ENCODE assay signal across 8 cellular contexts in the genomic region with DNA sequence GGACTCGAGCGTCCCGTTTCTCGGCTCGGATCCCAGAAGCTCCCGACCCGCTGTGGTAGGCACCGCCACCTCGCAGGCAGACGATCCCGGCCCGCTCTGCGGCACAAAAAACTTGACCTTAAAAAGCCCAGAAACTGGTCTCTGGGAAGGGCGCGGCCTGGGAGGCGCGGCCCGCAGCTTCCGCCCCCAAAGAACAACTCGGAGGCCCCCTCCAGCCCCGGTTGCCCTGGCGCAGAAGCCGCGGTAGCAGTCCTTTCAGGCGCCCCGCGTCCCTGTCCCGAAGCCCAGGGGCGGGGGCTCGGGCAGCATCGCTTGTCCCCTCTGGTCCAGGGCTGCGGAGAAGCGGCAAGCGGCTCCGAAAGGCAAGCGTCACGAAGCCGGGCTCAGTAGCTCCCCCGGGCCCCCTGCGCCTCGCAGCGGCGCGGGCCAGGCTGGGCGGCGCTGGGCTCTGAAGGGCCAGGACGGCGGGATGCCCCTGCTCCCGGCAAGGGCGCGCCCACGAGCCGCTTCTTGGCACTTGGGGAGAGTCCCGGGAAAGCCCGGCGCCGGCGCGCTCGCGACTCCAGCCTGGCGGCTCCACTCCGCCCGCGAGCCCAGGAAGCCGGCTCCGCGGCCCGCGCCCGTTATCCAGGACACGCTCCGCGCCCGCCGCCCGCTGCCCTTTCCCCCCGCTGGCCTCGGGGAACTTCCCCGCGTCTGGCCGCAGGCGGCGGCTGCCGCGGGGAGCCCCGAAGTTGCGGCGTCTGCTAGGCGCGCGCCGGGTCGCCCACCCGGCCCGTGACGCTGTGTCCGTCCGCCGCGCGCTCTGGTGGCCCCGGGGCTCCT. TPM values are rescaled to one million over a fixed set of nuclear protein-coding genes. Genes with fewer than 3 reads are reported as not detected.
A peak's percentile ranks its signal among the peaks of the same experiment; 100 is the strongest.
DNase-seq lines count a peak whose midpoint lies in the region; ATAC-seq, FAIRE-seq and TF ChIP-seq lines count a peak whose summit lies in the region.

A gene with protein sequence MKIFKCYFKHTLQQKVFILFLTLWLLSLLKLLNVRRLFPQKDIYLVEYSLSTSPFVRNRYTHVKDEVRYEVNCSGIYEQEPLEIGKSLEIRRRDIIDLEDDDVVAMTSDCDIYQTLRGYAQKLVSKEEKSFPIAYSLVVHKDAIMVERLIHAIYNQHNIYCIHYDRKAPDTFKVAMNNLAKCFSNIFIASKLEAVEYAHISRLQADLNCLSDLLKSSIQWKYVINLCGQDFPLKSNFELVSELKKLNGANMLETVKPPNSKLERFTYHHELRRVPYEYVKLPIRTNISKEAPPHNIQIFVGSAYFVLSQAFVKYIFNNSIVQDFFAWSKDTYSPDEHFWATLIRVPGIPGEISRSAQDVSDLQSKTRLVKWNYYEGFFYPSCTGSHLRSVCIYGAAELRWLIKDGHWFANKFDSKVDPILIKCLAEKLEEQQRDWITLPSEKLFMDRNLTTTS (minus strand): TSS at position 98 of the 825 bp plus-strand sequence. CDS start 22,521 bp downstream, outside the sequence.

- TF ChIP-seq CTCF in HFFc6 (IDR thresholded peaks at IDR 0.05) (no peak), WERI-Rb-1 (IDR thresholded peaks at IDR 0.05; ENCODE audit: low read depth, low read length) (0 out of 2 replicates have a peak, but pooled peaks have one; percentile 0), HepG2 (CRISPR knock-in tag; IDR thresholded peaks at IDR 0.05) (no peak)

- in situ Hi-C loops in HepG2 (cut with HindIII; ENCODE audit: extremely low pct_ligation_motif_present, low pct_unique_long_range_greater_than_20kb), result loop anchor here (10.0 kb wide), 1 partner anchor 212 kb away; no protein-coding TSS in a partner anchor

- ATAC-seq in HepG2 (peak; percentile 55), HG03378 (IDR thresholded peaks at IDR 0.05; ENCODE audit: unreplicated experiment) (no peak), HG03097 (IDR thresholded peaks at IDR 0.05; ENCODE audit: low FRiP score, unreplicated experiment) (no peak)

- H3K9ac ChIP-seq in BLaER1 (peak within 1 kb of the TSS; percentile 58), HepG2 (ENCODE audit: insufficient read depth, low read depth, low read length) (peak within 1 kb of the TSS; percentile 28; the same call in 1 of the 2 replicates)

- TF ChIP-seq EP300 in HepG2 (IDR thresholded peaks at IDR 0.05; ENCODE audit: low read depth in 2 of 2, low read length in 2 of 2) (no peak), HepG2 (CRISPR knock-in tag; IDR thresholded peaks at IDR 0.05; ENCODE audit: borderline replicate concordance) (no peak)

- 8% methylated on average over 19 of the region's 103 CpGs for WGBS in HepG2 (ENCODE audit: low lambda C conversion rate)

- H3K27me3 ChIP-seq in BLaER1 (peaks cover 44% of the 10 kb centered on the region), WERI-Rb-1 (ENCODE audit: insufficient read depth, low read depth, severe bottlenecking) (peaks cover 10% of the 10 kb centered on the region), HepG2 (ENCODE audit: control insufficient read depth in 1 of 2, insufficient read depth in 2 of 2, low read length in 2 of 2) (peaks cover 19 to 53% of the 10 kb centered on the region in 2 experiments)

- BruUV-seq in HepG2 (replicated peaks; lab: Mats Ljungman, UMichigan), result no TSS peak

- H3K27ac Mint-ChIP-seq in HFFc6, result peak within 1 kb of the TSS; percentile 85
- H3K27ac Mint-ChIP-seq in dendritic cell treated with granulocyte-macrophage colony-stimulating factor and Interleukin-4, amounts not matched to agents 40 ng/mL and 50 ng/mL, for 4 days, result peak within 1 kb of the TSS; percentile 3

- no peaks in the 10 kb centered on the region for H3K27me3 Mint-ChIP-seq in HFFc6 (ENCODE audit: insufficient read depth)
- H3K27me3 Mint-ChIP-seq in dendritic cell treated with granulocyte-macrophage colony-stimulating factor and Interleukin-4, amounts not matched to agents 40 ng/mL and 50 ng/mL, for 4 days, result peaks cover 70% of the 10 kb centered on the region

- peaks cover 86% of the 10 kb centered on the region for H3K4me1 Mint-ChIP-seq in HFFc6 (ENCODE audit: low read depth)
- H3K4me1 Mint-ChIP-seq in dendritic cell treated with granulocyte-macrophage colony-stimulating factor and Interleukin-4, amounts not matched to agents 40 ng/mL and 50 ng/mL, for 4 days (ENCODE audit: low read depth), result peaks cover 10% of the 10 kb centered on the region

- H3K4me3 ChIP-seq in BLaER1, result peak within 1 kb of the TSS; percentile 85
- H3K4me3 ChIP-seq in WERI-Rb-1 (ENCODE audit: low read depth, low read length), result peak within 1 kb of the TSS; percentile 69
- H3K4me3 ChIP-seq in HepG2 (replicated peaks in 1 of 3; ENCODE audit: insufficient read depth in 1 of 3, low read depth in 2 of 3, low read length in 3 of 3), result peak within 1 kb of the TSS; percentile 54 to 75 (median 68)

- POLR2A ChIA-PET in HepG2 (lab: Yijun Ruan, JAX), result interaction anchor here (1.3 kb wide), 1 partner anchor 184 kb away, joined by 3 read pairs; the partner anchor contains the start of gene ANKRD31

- CTCF ChIA-PET in HepG2 (lab: Yijun Ruan, JAX; ENCODE audit: low intra/inter-chr PET ratio, low total read pairs), result interaction anchor here (1.5 kb wide), 1 partner anchor 213 kb away, joined by 3 read pairs; no protein-coding TSS in a partner anchor

- H2AFZ ChIP-seq in HepG2 (ENCODE audit: low read length), result no peak within 1 kb of the TSS

- H3K27ac ChIP-seq in BLaER1, result no peak within 1 kb of the TSS
- no peak within 1 kb of the TSS for H3K27ac ChIP-seq in WERI-Rb-1
- H3K27ac ChIP-seq in HepG2 (ENCODE audit: extremely low read length, insufficient read depth, low read length), result no peak within 1 kb of the TSS

- no peak for FAIRE-seq in HepG2 (lab: Jason Lieb, UNC)

- H3K4me2 ChIP-seq in BLaER1, result peak within 1 kb of the TSS; percentile 99
- H3K4me2 ChIP-seq in HepG2 (ENCODE audit: low read depth, low read length), result peak within 1 kb of the TSS; percentile 83

- intact Hi-C loops in dendritic cell treated with granulocyte-macrophage colony-stimulating factor and Interleukin-4, amounts not matched to agents 40 ng/mL and 50 ng/mL, for 4 days (cut with micrococcal nuclease), result no loop called here
- intact Hi-C loops in HepG2 (cut with micrococcal nuclease; ENCODE audit: unreplicated experiment), result loop anchor here (1.0 to 10.0 kb wide), 4 partner anchors 105 to 284 kb away; partner anchors contain the start of genes ANKRD31 and HMGCR

- no peaks in the 10 kb centered on the region for H3K9me3 Mint-ChIP-seq in HFFc6
- no peaks in the 10 kb centered on the region for H3K9me3 Mint-ChIP-seq in dendritic cell treated with granulocyte-macrophage colony-stimulating factor and Interleukin-4, amounts not matched to agents 40 ng/mL and 50 ng/mL, for 4 days

- H3K4me1 ChIP-seq in BLaER1 (peaks cover 11% of the 10 kb centered on the region), HepG2 (ENCODE audit: insufficient read depth, low read length) (peaks cover 27% of the 10 kb centered on the region)

- no peaks in the 10 kb centered on the region for H3K36me3 ChIP-seq in BLaER1
- H3K36me3 ChIP-seq in WERI-Rb-1, result no peaks in the 10 kb centered on the region
- no peaks in the 10 kb centered on the region for H3K36me3 ChIP-seq in HepG2 (replicated peaks in 1 of 2; ENCODE audit: control insufficient read depth in 1 of 2, insufficient read depth in 2 of 2, low read length in 2 of 2)

- peak within 1 kb of the TSS; percentile 96 for H3K4me3 Mint-ChIP-seq in HFFc6
- H3K4me3 Mint-ChIP-seq in dendritic cell treated with granulocyte-macrophage colony-stimulating factor and Interleukin-4, amounts not matched to agents 40 ng/mL and 50 ng/mL, for 4 days, result peak within 1 kb of the TSS; percentile 85

- TF ChIP-seq RAD21 in HepG2 (CRISPR knock-in tag; IDR thresholded peaks at IDR 0.05), result no peak

- H3K79me2 ChIP-seq in HepG2 (ENCODE audit: insufficient read depth, low read length), result no peaks in the 10 kb centered on the region

- H3K36me3 Mint-ChIP-seq in HFFc6 (ENCODE audit: low read depth), result no peaks in the 10 kb centered on the region
- H3K36me3 Mint-ChIP-seq in dendritic cell treated with granulocyte-macrophage colony-stimulating factor and Interleukin-4, amounts not matched to agents 40 ng/mL and 50 ng/mL, for 4 days (ENCODE audit: low read depth), result no peaks in the 10 kb centered on the region

- no peaks in the 10 kb centered on the region for H3K9me3 ChIP-seq in BLaER1
- H3K9me3 ChIP-seq in WERI-Rb-1 (ENCODE audit: severe bottlenecking), result no peaks in the 10 kb centered on the region
- H3K9me3 ChIP-seq in HepG2 (ENCODE audit: low read length), result no peaks in the 10 kb centered on the region

- no peak for TF ChIP-seq POLR2A in HepG2 (IDR thresholded peaks at IDR 0.05; ENCODE audit: insufficient read depth in 1 of 2, low read depth in 2 of 2, low read length in 2 of 2)

- DNase-seq in HFFc6, result peak; percentile 28
- peak; percentile 41 for DNase-seq in WERI-Rb-1
- DNase-seq in HepG2 (ENCODE audit: low spot score), result no peak
- DNase-seq in stimulated activated CD8-positive, alpha-beta memory T cell treated with anti-CD3 and anti-CD28 coated beads, Interleukin-4, amount 100 ng/mL, for 24 hours (ENCODE audit: low read depth), result peak; percentile 20

- H4K20me1 ChIP-seq in BLaER1 (peaks cover 7% of the 10 kb centered on the region; the same call in 1 of the 2 replicates), HepG2 (ENCODE audit: insufficient read depth, low read length) (no peaks in the 10 kb centered on the region)

RNA-seq across cellular contexts. Expression of the gene that starts here (rescaled TPM):
- total RNA-seq in HFFc6 (2021; fragmentation: NEBNext Ultra II Directional; extraction: Animal tissue kit (Norgen Biotek cat#: 25700)), result 10 to 100 TPM in 1 of 6 experiments, 1 to 10 TPM in 5; 4.4 to 11.0 (median 5.4) TPM
- 0.22 and 0.27 TPM in 2 replicates for total RNA-seq in HepG2 (2016; rRNA removed; fragmentation: Illumina TruSeq; extraction: Trizol)
- 0.10 TPM in 1 of 2 replicates, not detected in the other for total RNA-seq in HepG2 (2016; cell fraction: cytosol; rRNA removed; fragmentation: Illumina TruSeq; extraction: Trizol; ENCODE audit: low read depth)
- total RNA-seq in HepG2 (2016; cell fraction: insoluble cytoplasmic fraction; rRNA removed; fragmentation: Illumina TruSeq; extraction: Trizol), result 0.18 and 0.26 TPM in 2 replicates
- 0.17 and 0.25 TPM in 2 replicates for total RNA-seq in HepG2 (2016; cell fraction: membrane; rRNA removed; fragmentation: Illumina TruSeq; extraction: Trizol)
- 0.19 and 0.50 TPM in 2 replicates for total RNA-seq in HepG2 (2016; cell fraction: nucleus; rRNA removed; fragmentation: Illumina TruSeq; extraction: Trizol)
- 0.26 and 0.38 TPM in 2 replicates for polyA plus RNA-seq in HepG2 (2011; rRNA removed)
- polyA plus RNA-seq in HepG2 (2011; cell fraction: cytosol; rRNA removed), result 0.11 and 0.26 TPM in 2 replicates
- 0.16 and 0.28 TPM in 2 replicates for polyA plus RNA-seq in HepG2 (2011; cell fraction: nucleus; rRNA removed)
- 0.17 and 0.43 TPM in 2 replicates for polyA plus RNA-seq in HepG2 (2012)
- 0.01 and 0.02 TPM in 2 replicates for polyA plus RNA-seq in HepG2 (2016; cell fraction: cytosol; fragmentation: Illumina TruSeq; extraction: Trizol; ENCODE audit: low read depth)
- 0.12 and 0.17 TPM in 2 replicates for polyA plus RNA-seq in HepG2 (2016; cell fraction: insoluble cytoplasmic fraction; fragmentation: Illumina TruSeq; extraction: Trizol; ENCODE audit: low read depth)
- polyA plus RNA-seq in HepG2 (2016; cell fraction: membrane; fragmentation: Illumina TruSeq; extraction: Trizol; ENCODE audit: low read depth), result 0.05 and 0.13 TPM in 2 replicates
- 0.21 and 0.28 TPM in 2 replicates for polyA plus RNA-seq in HepG2 (2016; cell fraction: nucleus; fragmentation: Illumina TruSeq; extraction: Trizol; ENCODE audit: insufficient read depth, low read depth)
- polyA minus RNA-seq in HepG2 (2011; rRNA and poly(A)+ RNA removed; ENCODE audit: low replicate concordance), result 0.02 and 0.26 TPM in 2 replicates
- polyA minus RNA-seq in HepG2 (2011; cell fraction: cytosol; rRNA and poly(A)+ RNA removed), result 0.59 and 0.62 TPM in 2 replicates
- 0.90 and 0.99 TPM in 2 replicates for polyA minus RNA-seq in HepG2 (2011; cell fraction: nucleus; rRNA and poly(A)+ RNA removed)

Comparison
In these comparisons a context has a peak if more than half of its experiments do, and no peak if none do; other contexts are left out.
1. Peak in ATAC-seq, H3K4me3 ChIP-seq, H3K9ac ChIP-seq and H3K4me2 ChIP-seq in HepG2; RNA of the gene not detected or under 1 TPM.